In the genomic region with DNA sequence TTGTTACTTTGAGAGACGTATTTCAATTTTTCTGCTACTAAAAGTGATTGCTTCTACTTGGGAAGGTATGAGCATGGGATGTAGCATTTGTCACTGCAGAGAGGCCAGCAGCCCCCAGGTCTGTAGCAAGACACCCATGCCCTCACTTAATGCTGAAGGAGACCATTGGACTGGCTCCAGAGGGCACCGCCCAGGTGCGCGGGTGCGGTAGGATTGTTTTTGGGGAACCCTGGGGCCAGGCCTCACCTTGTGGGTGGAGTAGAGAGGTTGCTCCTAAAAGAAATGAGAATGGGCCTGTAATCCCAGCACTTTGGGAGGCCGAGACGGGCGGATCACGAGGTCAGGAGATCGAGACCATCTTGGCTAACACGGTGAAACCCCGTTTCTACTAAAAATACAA, we compare ENCODE assay signal across 1 cellular context.
TF ChIP-seq lines count a peak whose summit lies in the region.

No MANE protein-coding gene starts in this region.

TF ChIP-seq in H1, 55 proteins besides CTCF, POLR2A, EP300 and RAD21:
- TF ChIP-seq BACH1 (IDR thresholded peaks at IDR 0.05; ENCODE audit: low read length) (no peak), NANOG (IDR thresholded peaks at IDR 0.05; ENCODE audit: insufficient read depth, low read depth, low read length, poor library complexity, severe bottlenecking) (no peak)
